ENCODE assay signal across 18 cellular contexts in the genomic region with DNA sequence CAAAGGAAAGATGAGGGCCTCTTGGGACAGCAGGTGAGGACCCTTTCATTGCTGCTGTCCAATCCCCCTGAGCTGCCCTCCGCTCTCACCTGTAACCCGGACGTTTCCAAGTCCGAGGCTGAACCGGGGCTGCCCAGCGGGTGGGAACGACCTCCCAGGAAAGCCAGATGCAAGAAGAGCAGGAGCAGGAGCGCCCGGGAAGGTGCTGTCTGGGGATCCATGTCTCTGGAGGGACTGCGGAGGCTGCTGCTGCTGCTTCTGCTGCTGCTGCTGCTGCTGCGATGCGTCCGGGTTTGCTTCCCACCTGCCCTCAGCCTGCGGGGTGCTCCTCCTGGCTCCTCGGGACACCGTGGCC. TPM values are rescaled to one million over a fixed set of nuclear protein-coding genes. Genes with fewer than 3 reads are reported as not detected.
DNase-seq lines count a peak whose midpoint lies in the region; ATAC-seq, FAIRE-seq and TF ChIP-seq lines count a peak whose summit lies in the region.
"Had no signal": no experiment of that assay in that cellular context is flagged by ENCODE, and none has a peak within 500 bp of the region (broad histone marks: within the 10 kb centered on the region; RNA-seq: fewer than 3 reads in every experiment).

A gene (minus strand): TSS at position 333 of the 355 bp plus-strand sequence. CDS start 112 bp downstream, at position 221.

- H3K4me3 ChIP-seq in A549 (no peak within 1 kb of the TSS; the same call in 1 of the 3 replicates), HEK293 (ENCODE audit: low read depth, low read length) (peak within 1 kb of the TSS; percentile 32), endocrine pancreas (ENCODE audit: control insufficient read depth, insufficient read depth, low read length) (no peak within 1 kb of the TSS), mesendoderm (ENCODE audit: low read length) (no peak within 1 kb of the TSS), OCI-LY7 (ENCODE audit: low read depth, low read length, poor library complexity, severe bottlenecking) (no peak within 1 kb of the TSS)
- H3K4me3 ChIP-seq: breast epithelium had no signal

- H2BK5ac ChIP-seq in mesendoderm (ENCODE audit: low read length), result no peak within 1 kb of the TSS

- peak within 1 kb of the TSS; percentile 56 for H3K4me2 ChIP-seq in A549
- H3K4me2 ChIP-seq in mesendoderm (ENCODE audit: low read length), result peak within 1 kb of the TSS; percentile 27
- no peak within 1 kb of the TSS for H3K4me2 ChIP-seq in OCI-LY7 (ENCODE audit: low read length)
- H3K4me2 ChIP-seq: KMS-11 had no signal

- CTCF ChIA-PET in A549 (lab: Yijun Ruan, JAX), result interaction anchor here (0.8 to 1.0 kb wide), 2 partner anchors 18 to 109 kb away, joined by 3 read pairs; no protein-coding TSS in a partner anchor
- CTCF ChIA-PET in HEK293 (lab: Yijun Ruan, JAX), result interaction anchor here (0.6 to 0.7 kb wide), 4 partner anchors 35 to 180 kb away, joined by 3 to 4 read pairs (median 3); no protein-coding TSS in a partner anchor
- CTCF ChIA-PET in OCI-LY7 (lab: Charles Lee; ENCODE audit: unreplicated experiment), result no interaction called here

- intact Hi-C loops in OCI-LY7 (cut with micrococcal nuclease; ENCODE audit: unreplicated experiment), result no loop called here

- no peak within 1 kb of the TSS for H3K23ac ChIP-seq in mesendoderm (ENCODE audit: low read length)

- H3K9ac ChIP-seq in endocrine pancreas (ENCODE audit: control insufficient read depth, insufficient read depth, low read length) (peak within 1 kb of the TSS; percentile 57), mesendoderm (ENCODE audit: low read length) (no peak within 1 kb of the TSS)
- H3K9ac ChIP-seq: KMS-11 had no signal

- H3K4ac ChIP-seq in mesendoderm (ENCODE audit: low read depth, low read length), result no peak within 1 kb of the TSS

- POLR2A ChIA-PET in A549 (lab: Yijun Ruan, JAX), result interaction anchor here (1.1 kb wide), 1 partner anchor 161 kb away, joined by 5 read pairs; a partner anchor contains a TSS
- POLR2A ChIA-PET in HEK293 (lab: Yijun Ruan, JAX), result no interaction called here
- POLR2A ChIA-PET in OCI-LY7 (lab: Charles Lee), result no interaction called here

- no peak for TF ChIP-seq RAD21 in A549 (conservative IDR thresholded peaks at IDR 0.05 in 1 of 2, IDR thresholded peaks at IDR 0.05 in 1 of 2)

- H3K79me2 ChIP-seq in mesendoderm (ENCODE audit: control insufficient read depth, insufficient read depth, low read length), result no peaks in the 10 kb centered on the region
- H3K79me2 ChIP-seq in OCI-LY7 (ENCODE audit: insufficient read depth, low read depth, low read length), result no peaks in the 10 kb centered on the region

- DNase-seq in A549 (ENCODE audit: low read depth in 1 of 2, low spot score in 1 of 2) (no peak), mesendoderm (no peak), hippocampal formation (lab: John Stamatoyannopoulos, UW) (no peak), OCI-LY7 (ENCODE audit: low spot score) (no peak), glomerular visceral epithelial cell (ENCODE audit: extremely low spot score) (no peak)
- DNase-seq: NCI-H1092, NCI-H2081 treated with DMSO at 0.1 percent for 48 hours, NCI-H510A treated with DMSO at 0.1 percent for 48 hours had no signal

- TF ChIP-seq EP300 in A549 (IDR thresholded peaks at IDR 0.05), result no peak

- H2AK5ac ChIP-seq in mesendoderm (ENCODE audit: low read length), result no peak within 1 kb of the TSS

- no peaks in the 10 kb centered on the region for H3K9me2 ChIP-seq in OCI-LY7 (ENCODE audit: insufficient read depth, low read length)

- no peak within 1 kb of the TSS for H2BK120ac ChIP-seq in mesendoderm (ENCODE audit: low read depth, low read length)

- no peaks in the 10 kb centered on the region; the same call in 2 of the 3 replicates for H3K4me1 ChIP-seq in A549
- no peaks in the 10 kb centered on the region for H3K4me1 ChIP-seq in HEK293 (ENCODE audit: control insufficient read depth, insufficient read depth, low read length)
- no peaks in the 10 kb centered on the region for H3K4me1 ChIP-seq in endocrine pancreas (ENCODE audit: control insufficient read depth, insufficient read depth, low read length)
- H3K4me1 ChIP-seq in mesendoderm (ENCODE audit: control insufficient read depth, low read depth, low read length), result no peaks in the 10 kb centered on the region
- H3K4me1 ChIP-seq in OCI-LY7 (ENCODE audit: insufficient read depth, low read length, poor library complexity, severe bottlenecking), result peaks cover 11% of the 10 kb centered on the region
- H3K4me1 ChIP-seq: breast epithelium had no signal

- H4K5ac ChIP-seq in mesendoderm (ENCODE audit: low read length), result no peak within 1 kb of the TSS

- no peak for FAIRE-seq in A549 (lab: Jason Lieb, UNC)
- FAIRE-seq: frontal cortex had no signal

- H2AFZ ChIP-seq in OCI-LY7 (ENCODE audit: low read length), result no peak within 1 kb of the TSS

- no peak for TF ChIP-seq CTCF in A549 (IDR thresholded peaks at IDR 0.05)
- no peak for TF ChIP-seq CTCF in HEK293 (tag by site-specific recombination; IDR thresholded peaks at IDR 0.05)
- TF ChIP-seq CTCF in OCI-LY7 (conservative IDR thresholded peaks at IDR 0.05; ENCODE audit: low read length), result no peak

- BruUV-seq in OCI-LY7 (replicated peaks; lab: Mats Ljungman, UMichigan), result no TSS peak

- H3K36me3 ChIP-seq in HEK293 (ENCODE audit: control insufficient read depth in 2 of 2, insufficient read depth in 1 of 2, low read length in 2 of 2) (no peaks in the 10 kb centered on the region), endocrine pancreas (ENCODE audit: control insufficient read depth, insufficient read depth, low read length) (no peaks in the 10 kb centered on the region), mesendoderm (ENCODE audit: control insufficient read depth, insufficient read depth, low read length) (no peaks in the 10 kb centered on the region), OCI-LY7 (ENCODE audit: insufficient read depth, low read length) (no peaks in the 10 kb centered on the region)
- H3K36me3 ChIP-seq: breast epithelium had no signal

- H3K18ac ChIP-seq in mesendoderm (ENCODE audit: low read length), result no peak within 1 kb of the TSS

- no peak within 1 kb of the TSS for H3K56ac ChIP-seq in mesendoderm (ENCODE audit: low read length)

- ATAC-seq in A549 (no peak), HG02610 (IDR thresholded peaks at IDR 0.05; ENCODE audit: unreplicated experiment) (no peak)

- 5% methylated on average over 4 of the region's 16 CpGs for WGBS in A549 (ENCODE audit: missing lambda C conversion rate)
- no CpG with 5 or more reads among the region's 16 CpGs for WGBS in mesendoderm (ENCODE audit: extremely low coverage, insufficient coverage, low lambda C conversion rate)

- no peaks in the 10 kb centered on the region for H3K79me1 ChIP-seq in mesendoderm (ENCODE audit: low read length)

- TF ChIP-seq POLR2A in A549 (IDR thresholded peaks at IDR 0.05; ENCODE audit: low read length), result no peak

- no peak within 1 kb of the TSS for H4K8ac ChIP-seq in mesendoderm (ENCODE audit: low read depth, low read length)

- H2BK15ac ChIP-seq in mesendoderm (replicated peaks; ENCODE audit: low read depth), result no peak within 1 kb of the TSS

- H3K9me3 ChIP-seq in A549 (no peaks in the 10 kb centered on the region), HEK293 (ENCODE audit: control insufficient read depth, insufficient read depth, low read depth, low read length) (no peaks in the 10 kb centered on the region), endocrine pancreas (ENCODE audit: control insufficient read depth, low read length) (no peaks in the 10 kb centered on the region), OCI-LY7 (ENCODE audit: low read length) (no peaks in the 10 kb centered on the region)
- H3K9me3 ChIP-seq: breast epithelium had no signal

- no peaks in the 10 kb centered on the region for H4K20me1 ChIP-seq in OCI-LY7 (ENCODE audit: insufficient read depth, low read length)

- H3K27ac ChIP-seq in A549, result no peak within 1 kb of the TSS
- H3K27ac ChIP-seq in HEK293 (ENCODE audit: extremely low read depth, low read depth, low read length), result no peak within 1 kb of the TSS
- H3K27ac ChIP-seq in mesendoderm (ENCODE audit: low read depth, low read length), result peak within 1 kb of the TSS; percentile 30
- no peak within 1 kb of the TSS for H3K27ac ChIP-seq in OCI-LY7 (ENCODE audit: low read depth, low read length, poor library complexity, severe bottlenecking)
- H3K27ac ChIP-seq: breast epithelium, KMS-11 had no signal

- H3K27me3 ChIP-seq in endocrine pancreas (ENCODE audit: control insufficient read depth, insufficient read depth, low read length) (peaks cover 6% of the 10 kb centered on the region), mesendoderm (ENCODE audit: insufficient read depth, low read length, poor library complexity) (no peaks in the 10 kb centered on the region)

TF ChIP-seq in A549, 52 proteins besides CTCF, POLR2A, EP300 and RAD21:
- no peak for TF ChIP-seq TFCP2L1 (CRISPR knock-in tag; IDR thresholded peaks at IDR 0.05)
- no peak for TF ChIP-seq HOXB5 (CRISPR knock-in tag; IDR thresholded peaks at IDR 0.05)
- TF ChIP-seq EHF (CRISPR knock-in tag; IDR thresholded peaks at IDR 0.05), result no peak
- TF ChIP-seq RARB (CRISPR knock-in tag; IDR thresholded peaks at IDR 0.05), result no peak

TF ChIP-seq in HEK293, 187 proteins besides CTCF, POLR2A, EP300 and RAD21 (continues in another document):
- TF ChIP-seq ZNF596 (tag by site-specific recombination; IDR thresholded peaks at IDR 0.05) (no peak), ZNF174 (tag by site-specific recombination; IDR thresholded peaks at IDR 0.05) (no peak), OVOL3 (tag by site-specific recombination; IDR thresholded peaks at IDR 0.05) (no peak)

RNA-seq across cellular contexts. Expression of the gene that starts here (rescaled TPM):
- polyA plus RNA-seq in A549 (2011; rRNA removed) (not detected in 2 replicates), A549 (2017; fragmentation: RNase III; extraction: RNeasy Plus Mini Kit Qiagen cat#74134 plus additional on column Dnase treatment) (0.18 to 0.20 TPM in 2 of 3 replicates, not detected in the other)
- polyA plus RNA-seq in A549 (2012; cell fraction: cytosol; rRNA removed), result 0.11 and 0.35 TPM in 2 replicates
- 0.22 and 0.29 TPM in 2 replicates for polyA plus RNA-seq in A549 (2012; cell fraction: nucleus; rRNA removed)
- not detected in 2 replicates for polyA minus RNA-seq in A549 (2011; rRNA and poly(A)+ RNA removed)
- 102 TPM for polyA plus RNA-seq in mesendoderm (2013, experiment 1 of 2)
- 106 TPM for polyA plus RNA-seq in mesendoderm (2013, experiment 2 of 2)
- not detected in 2 replicates for total RNA-seq in OCI-LY7 (2014; rRNA removed; shearing (Covaris generic))
- not detected in 2 replicates for total RNA-seq in OCI-LY7 (2022)
- total RNA-seq: activated T-helper 2 cell treated with anti-CD3 and anti-CD28 coated beads, Interferon-gamma antibody, Interleukin-2, Interleukin-4, amounts not matched to agents 10 μg/mL and 5 μg/mL and 100 μg/mL, durations not matched to agents 14 hours and 24 hours and 36 hours; breast epithelium; dermis microvascular lymphatic vessel endothelial cell; natural killer cell; pulmonary artery endothelial cell had no signal
